ENCODE assay signal across 1 cellular context in the genomic region with DNA sequence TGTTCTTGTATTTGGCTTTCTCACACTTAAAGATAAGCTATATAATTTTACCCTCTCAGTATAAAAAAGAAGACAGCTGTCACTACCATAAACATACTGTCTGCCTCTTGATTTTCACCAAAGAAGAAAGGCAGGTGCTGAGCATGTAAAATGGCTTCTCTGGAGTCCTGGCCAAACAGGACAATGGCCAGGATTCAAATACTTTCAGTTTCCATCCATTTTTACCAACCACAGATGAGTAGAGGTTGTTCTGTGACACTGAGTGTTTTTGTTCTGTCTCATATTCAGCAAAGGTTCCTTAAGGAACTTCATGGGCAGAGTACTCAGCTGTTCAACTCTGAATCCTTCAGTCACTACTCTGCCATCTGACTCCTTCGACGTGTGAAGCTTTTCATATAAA.
TF ChIP-seq lines count a peak whose summit lies in the region.

No MANE protein-coding gene starts in this region.

TF ChIP-seq in GM23338, 12 proteins besides CTCF, POLR2A, EP300 and RAD21:
- TF ChIP-seq, protein P1, sequence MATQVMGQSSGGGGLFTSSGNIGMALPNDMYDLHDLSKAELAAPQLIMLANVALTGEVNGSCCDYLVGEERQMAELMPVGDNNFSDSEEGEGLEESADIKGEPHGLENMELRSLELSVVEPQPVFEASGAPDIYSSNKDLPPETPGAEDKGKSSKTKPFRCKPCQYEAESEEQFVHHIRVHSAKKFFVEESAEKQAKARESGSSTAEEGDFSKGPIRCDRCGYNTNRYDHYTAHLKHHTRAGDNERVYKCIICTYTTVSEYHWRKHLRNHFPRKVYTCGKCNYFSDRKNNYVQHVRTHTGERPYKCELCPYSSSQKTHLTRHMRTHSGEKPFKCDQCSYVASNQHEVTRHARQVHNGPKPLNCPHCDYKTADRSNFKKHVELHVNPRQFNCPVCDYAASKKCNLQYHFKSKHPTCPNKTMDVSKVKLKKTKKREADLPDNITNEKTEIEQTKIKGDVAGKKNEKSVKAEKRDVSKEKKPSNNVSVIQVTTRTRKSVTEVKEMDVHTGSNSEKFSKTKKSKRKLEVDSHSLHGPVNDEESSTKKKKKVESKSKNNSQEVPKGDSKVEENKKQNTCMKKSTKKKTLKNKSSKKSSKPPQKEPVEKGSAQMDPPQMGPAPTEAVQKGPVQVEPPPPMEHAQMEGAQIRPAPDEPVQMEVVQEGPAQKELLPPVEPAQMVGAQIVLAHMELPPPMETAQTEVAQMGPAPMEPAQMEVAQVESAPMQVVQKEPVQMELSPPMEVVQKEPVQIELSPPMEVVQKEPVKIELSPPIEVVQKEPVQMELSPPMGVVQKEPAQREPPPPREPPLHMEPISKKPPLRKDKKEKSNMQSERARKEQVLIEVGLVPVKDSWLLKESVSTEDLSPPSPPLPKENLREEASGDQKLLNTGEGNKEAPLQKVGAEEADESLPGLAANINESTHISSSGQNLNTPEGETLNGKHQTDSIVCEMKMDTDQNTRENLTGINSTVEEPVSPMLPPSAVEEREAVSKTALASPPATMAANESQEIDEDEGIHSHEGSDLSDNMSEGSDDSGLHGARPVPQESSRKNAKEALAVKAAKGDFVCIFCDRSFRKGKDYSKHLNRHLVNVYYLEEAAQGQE (IDR thresholded peaks at IDR 0.05; ENCODE audit: unreplicated experiment) = no peak
- TF ChIP-seq, protein P2, sequence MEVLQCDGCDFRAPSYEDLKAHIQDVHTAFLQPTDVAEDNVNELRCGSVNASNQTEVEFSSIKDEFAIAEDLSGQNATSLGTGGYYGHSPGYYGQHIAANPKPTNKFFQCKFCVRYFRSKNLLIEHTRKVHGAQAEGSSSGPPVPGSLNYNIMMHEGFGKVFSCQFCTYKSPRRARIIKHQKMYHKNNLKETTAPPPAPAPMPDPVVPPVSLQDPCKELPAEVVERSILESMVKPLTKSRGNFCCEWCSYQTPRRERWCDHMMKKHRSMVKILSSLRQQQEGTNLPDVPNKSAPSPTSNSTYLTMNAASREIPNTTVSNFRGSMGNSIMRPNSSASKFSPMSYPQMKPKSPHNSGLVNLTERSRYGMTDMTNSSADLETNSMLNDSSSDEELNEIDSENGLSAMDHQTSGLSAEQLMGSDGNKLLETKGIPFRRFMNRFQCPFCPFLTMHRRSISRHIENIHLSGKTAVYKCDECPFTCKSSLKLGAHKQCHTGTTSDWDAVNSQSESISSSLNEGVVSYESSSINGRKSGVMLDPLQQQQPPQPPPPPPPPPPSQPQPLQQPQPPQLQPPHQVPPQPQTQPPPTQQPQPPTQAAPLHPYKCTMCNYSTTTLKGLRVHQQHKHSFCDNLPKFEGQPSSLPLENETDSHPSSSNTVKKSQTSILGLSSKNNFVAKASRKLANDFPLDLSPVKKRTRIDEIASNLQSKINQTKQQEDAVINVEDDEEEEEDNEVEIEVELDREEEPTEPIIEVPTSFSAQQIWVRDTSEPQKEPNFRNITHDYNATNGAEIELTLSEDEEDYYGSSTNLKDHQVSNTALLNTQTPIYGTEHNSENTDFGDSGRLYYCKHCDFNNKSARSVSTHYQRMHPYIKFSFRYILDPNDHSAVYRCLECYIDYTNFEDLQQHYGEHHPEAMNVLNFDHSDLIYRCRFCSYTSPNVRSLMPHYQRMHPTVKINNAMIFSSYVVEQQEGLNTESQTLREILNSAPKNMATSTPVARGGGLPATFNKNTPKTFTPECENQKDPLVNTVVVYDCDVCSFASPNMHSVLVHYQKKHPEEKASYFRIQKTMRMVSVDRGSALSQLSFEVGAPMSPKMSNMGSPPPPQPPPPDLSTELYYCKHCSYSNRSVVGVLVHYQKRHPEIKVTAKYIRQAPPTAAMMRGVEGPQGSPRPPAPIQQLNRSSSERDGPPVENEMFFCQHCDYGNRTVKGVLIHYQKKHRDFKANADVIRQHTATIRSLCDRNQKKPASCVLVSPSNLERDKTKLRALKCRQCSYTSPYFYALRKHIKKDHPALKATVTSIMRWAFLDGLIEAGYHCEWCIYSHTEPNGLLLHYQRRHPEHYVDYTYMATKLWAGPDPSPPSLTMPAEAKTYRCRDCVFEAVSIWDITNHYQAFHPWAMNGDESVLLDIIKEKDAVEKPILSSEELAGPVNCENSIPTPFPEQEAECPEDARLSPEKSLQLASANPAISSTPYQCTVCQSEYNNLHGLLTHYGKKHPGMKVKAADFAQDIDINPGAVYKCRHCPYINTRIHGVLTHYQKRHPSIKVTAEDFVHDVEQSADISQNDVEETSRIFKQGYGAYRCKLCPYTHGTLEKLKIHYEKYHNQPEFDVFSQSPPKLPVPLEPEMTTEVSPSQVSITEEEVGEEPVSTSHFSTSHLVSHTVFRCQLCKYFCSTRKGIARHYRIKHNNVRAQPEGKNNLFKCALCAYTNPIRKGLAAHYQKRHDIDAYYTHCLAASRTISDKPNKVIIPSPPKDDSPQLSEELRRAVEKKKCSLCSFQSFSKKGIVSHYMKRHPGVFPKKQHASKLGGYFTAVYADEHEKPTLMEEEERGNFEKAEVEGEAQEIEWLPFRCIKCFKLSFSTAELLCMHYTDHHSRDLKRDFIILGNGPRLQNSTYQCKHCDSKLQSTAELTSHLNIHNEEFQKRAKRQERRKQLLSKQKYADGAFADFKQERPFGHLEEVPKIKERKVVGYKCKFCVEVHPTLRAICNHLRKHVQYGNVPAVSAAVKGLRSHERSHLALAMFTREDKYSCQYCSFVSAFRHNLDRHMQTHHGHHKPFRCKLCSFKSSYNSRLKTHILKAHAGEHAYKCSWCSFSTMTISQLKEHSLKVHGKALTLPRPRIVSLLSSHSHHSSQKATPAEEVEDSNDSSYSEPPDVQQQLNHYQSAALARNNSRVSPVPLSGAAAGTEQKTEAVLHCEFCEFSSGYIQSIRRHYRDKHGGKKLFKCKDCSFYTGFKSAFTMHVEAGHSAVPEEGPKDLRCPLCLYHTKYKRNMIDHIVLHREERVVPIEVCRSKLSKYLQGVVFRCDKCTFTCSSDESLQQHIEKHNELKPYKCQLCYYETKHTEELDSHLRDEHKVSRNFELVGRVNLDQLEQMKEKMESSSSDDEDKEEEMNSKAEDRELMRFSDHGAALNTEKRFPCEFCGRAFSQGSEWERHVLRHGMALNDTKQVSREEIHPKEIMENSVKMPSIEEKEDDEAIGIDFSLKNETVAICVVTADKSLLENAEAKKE (CRISPR knock-in tag; IDR thresholded peaks at IDR 0.05) = no peak
- TF ChIP-seq JUNB (IDR thresholded peaks at IDR 0.05; ENCODE audit: unreplicated experiment) (no peak), NANOG (IDR thresholded peaks at IDR 0.05; ENCODE audit: borderline replicate concordance) (no peak), STAT1 (IDR thresholded peaks at IDR 0.05; ENCODE audit: unreplicated experiment) (no peak), POLR2AphosphoS5 (IDR thresholded peaks at IDR 0.05; ENCODE audit: low read depth) (no peak), EZH2 (IDR thresholded peaks at IDR 0.05; ENCODE audit: low read depth, unreplicated experiment) (no peak)
TF ChIP-seq in GM23338: peak in this region for 0.
